ENCODE assay signal across 3 cellular contexts in the genomic region with DNA sequence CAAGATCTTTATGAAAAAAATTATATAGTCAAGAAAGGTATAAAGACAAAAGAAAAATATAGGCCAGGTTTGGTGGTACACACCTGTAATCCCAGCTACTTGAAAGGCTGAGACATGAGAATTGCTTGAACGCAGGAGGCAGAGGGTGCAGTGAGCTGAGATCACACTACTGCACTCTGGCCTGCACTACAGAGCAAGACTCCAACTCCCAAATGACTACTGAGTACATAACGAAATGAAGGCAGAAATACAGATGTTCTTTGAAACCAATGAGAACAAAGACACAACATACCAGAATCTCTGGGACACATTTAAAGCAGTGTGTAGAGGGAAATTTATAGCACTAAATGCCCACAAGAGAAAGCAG. TPM values are rescaled to one million over a fixed set of nuclear protein-coding genes. Genes with fewer than 3 reads are reported as not detected.
"Had no signal": no experiment of that assay in that cellular context is flagged by ENCODE, and none has a peak within 500 bp of the region (broad histone marks: within the 10 kb centered on the region; RNA-seq: fewer than 3 reads in every experiment).

No MANE protein-coding gene starts in this region.

RNA-seq across cellular contexts. Expression of a gene that starts 19.8 kb away (rescaled TPM):
- total RNA-seq: LHCN-M2, M059J, MCF 10A had no signal
